19 cellular contexts compared by ENCODE assay signal in the genomic region with DNA sequence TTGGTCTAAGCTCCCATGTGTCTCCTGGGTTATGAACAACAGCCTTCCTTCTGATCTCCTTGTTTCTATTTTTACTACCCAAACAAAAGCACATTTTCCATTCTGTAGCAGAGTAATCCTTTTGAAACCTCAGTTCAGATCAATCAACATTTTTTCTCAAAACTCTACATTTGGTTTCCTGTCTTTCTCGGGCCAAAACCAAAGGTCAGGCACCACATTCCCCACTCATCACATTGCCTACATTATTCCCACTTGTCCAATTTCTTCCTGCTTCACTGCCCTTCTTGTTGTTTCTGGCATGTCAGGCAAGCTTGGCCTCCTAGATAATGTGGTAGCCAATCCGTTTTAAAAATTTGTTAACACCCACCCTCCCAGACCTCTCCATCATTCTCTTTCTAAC.
DNase-seq lines count a peak whose midpoint lies in the region; ATAC-seq and TF ChIP-seq lines count a peak whose summit lies in the region.
"Had no signal": no experiment of that assay in that cellular context is flagged by ENCODE, and none has a peak within 500 bp of the region (broad histone marks: within the 10 kb centered on the region; RNA-seq: fewer than 3 reads in every experiment).

No MANE protein-coding gene starts in this region.

- DNase-seq in GM03348 (ENCODE audit: low spot score) (peak; percentile 18), choroid plexus epithelial cell (ENCODE audit: low read depth) (peak; percentile 26), fibroblast of the aortic adventitia (ENCODE audit: low read depth) (peak; percentile 15), non-pigmented ciliary epithelial cell (ENCODE audit: low read depth) (peak; percentile 10), GM19240 (ENCODE audit: insufficient read length, low spot score) (no peak), psoas muscle (no peak), pons (ENCODE audit: low spot score) (no peak)
- DNase-seq: 8988T; Calu3; CD8-positive, alpha-beta memory T cell; NCI-H1417 treated with DMSO at 0.1 percent for 48 hours; NCI-H187; NCI-H2107; NCI-H510A; SHP77 treated with DMSO at 0.1 percent for 48 hours had no signal

- H3K4me3 ChIP-seq in choroid plexus epithelial cell (ENCODE audit: low read depth, low read length) (no peak overlapping the region), fibroblast of the aortic adventitia (ENCODE audit: low read depth, low read length) (no peak overlapping the region), psoas muscle (no peak overlapping the region)
- H3K4me3 ChIP-seq: SK-N-MC had no signal

- no peaks in the 10 kb centered on the region for H3K36me3 ChIP-seq in psoas muscle (ENCODE audit: insufficient read depth in 1 of 2, low read depth in 1 of 2)

- no peaks in the 10 kb centered on the region for H3K27me3 ChIP-seq in psoas muscle (ENCODE audit: insufficient read depth in 3 of 3, low read length in 2 of 3)

- peaks cover 5% of the 10 kb centered on the region for H3K9me3 ChIP-seq in psoas muscle

- H3K27ac ChIP-seq in psoas muscle = no peak overlapping the region
- H3K27ac ChIP-seq: C4-2B, RWPE1, SK-N-MC had no signal

- no peaks in the 10 kb centered on the region for H3K4me1 ChIP-seq in psoas muscle

- TF ChIP-seq CTCF in choroid plexus epithelial cell (conservative IDR thresholded peaks at IDR 0.05; ENCODE audit: low read depth, low read length) = no peak
- TF ChIP-seq CTCF in fibroblast of the aortic adventitia (IDR thresholded peaks at IDR 0.05; ENCODE audit: insufficient read depth, low read length) = no peak
- TF ChIP-seq CTCF in psoas muscle (IDR thresholded peaks at IDR 0.05) = no peak

- ATAC-seq in psoas muscle (no peak), HG03025 (IDR thresholded peaks at IDR 0.05; ENCODE audit: low FRiP score, unreplicated experiment) (no peak)

- 51 to 67% (median 59%) methylated on average over 2 of the region's 2 CpGs for WGBS in psoas muscle, 3 donors

- intact Hi-C loops in psoas muscle (cut with DNase I) = no loop called here

Comparison
In these comparisons a context has a peak if more than half of its experiments do, and no peak if none do; other contexts are left out.
1. DNase-seq: peak in GM03348 (single experiment), choroid plexus epithelial cell (single experiment), fibroblast of the aortic adventitia (single experiment) and non-pigmented ciliary epithelial cell (single experiment); none in GM19240 (single experiment), psoas muscle (0 of 2) and pons (single experiment).